In genomic region chr10:78920011-78920410, GRCh38 we compare ENCODE assay signal across 24 cellular contexts.
DNase-seq lines count a peak whose midpoint lies in the region; ATAC-seq and TF ChIP-seq lines count a peak whose summit lies in the region.
"Had no signal": no experiment of that assay in that cellular context is flagged by ENCODE, and none has a peak within 500 bp of the region (broad histone marks: within the 10 kb centered on the region; RNA-seq: fewer than 3 reads in every experiment).

No MANE protein-coding gene starts in this region.

- no peak overlapping the region for H3K27ac ChIP-seq in HEK293 (ENCODE audit: extremely low read depth, low read depth, low read length)
- H3K27ac ChIP-seq in mammary epithelial cell (ENCODE audit: insufficient read depth, low read depth, low read length) = no peak overlapping the region
- no peak overlapping the region for H3K27ac ChIP-seq in upper lobe of right lung
- H3K27ac ChIP-seq: heart left ventricle, right atrium auricular region, tibial artery had no signal

- POLR2A ChIA-PET in HEK293 (lab: Yijun Ruan, JAX) = no interaction called here

- peak; percentile 29 for ATAC-seq in upper lobe of right lung
- ATAC-seq in HG03175 (IDR thresholded peaks at IDR 0.05; ENCODE audit: unreplicated experiment) = no peak
- ATAC-seq: activated CD4-positive, CD25-positive, alpha-beta regulatory T cell treated with anti-CD3 and anti-CD28 coated beads, Interleukin-2, amount 50 U/mL, for 24 hours; activated naive CD4-positive, alpha-beta T cell treated with anti-CD3 and anti-CD28 coated beads, Interleukin-2, amount 50 U/mL, for 72 hours; heart left ventricle; HepG2 had no signal

- H3K9me3 ChIP-seq in HEK293 (ENCODE audit: control insufficient read depth, insufficient read depth, low read depth, low read length) = no peaks in the 10 kb centered on the region
- peaks cover 6% of the 10 kb centered on the region for H3K9me3 ChIP-seq in mammary epithelial cell (replicated peaks; ENCODE audit: insufficient read depth, low read length)
- H3K9me3 ChIP-seq in upper lobe of right lung = no peaks in the 10 kb centered on the region
- H3K9me3 ChIP-seq: Caco-2, heart left ventricle, right atrium auricular region, tibial artery had no signal

- no peak overlapping the region for H3K4me2 ChIP-seq in mammary epithelial cell (ENCODE audit: insufficient read depth, low read depth, low read length)
- H3K4me2 ChIP-seq: smooth muscle cell had no signal

- BruUV-seq in mammary epithelial cell (replicated peaks; lab: Mats Ljungman, UMichigan) = no TSS peak

- intact Hi-C loops in mammary epithelial cell (cut with micrococcal nuclease) = no loop called here
- intact Hi-C loops in upper lobe of right lung (cut with DNase I) = no loop called here

- H3K9ac ChIP-seq in mammary epithelial cell (ENCODE audit: insufficient read depth, low read length) = no peak overlapping the region

- no peak for TF ChIP-seq CTCF in HEK293 (tag by site-specific recombination; IDR thresholded peaks at IDR 0.05)
- TF ChIP-seq CTCF in mammary epithelial cell (conservative IDR thresholded peaks at IDR 0.05 in 1 of 2, IDR thresholded peaks at IDR 0.05 in 1 of 2; ENCODE audit: extremely low read depth in 1 of 2, insufficient read depth in 1 of 2, low read depth in 1 of 2, low read length in 2 of 2) = no peak
- TF ChIP-seq CTCF in upper lobe of right lung (IDR thresholded peaks at IDR 0.05) = no peak

- CTCF ChIA-PET in HEK293 (lab: Yijun Ruan, JAX) (no interaction called here), mammary epithelial cell (lab: Charles Lee; ENCODE audit: low non-redundant PET) (no interaction called here)

- H2AFZ ChIP-seq in mammary epithelial cell (ENCODE audit: low read depth, low read length) = no peak overlapping the region

- DNase-seq in NCI-H748 (lab: John Stamatoyannopoulos, UW; ENCODE audit: unreplicated experiment) (peak; percentile 55), NCI-H748 treated with DMSO at 0.1 percent for 48 hours (lab: John Stamatoyannopoulos, UW) (no peak), mammary epithelial cell (peak; percentile 65), upper lobe of right lung (peak; percentile 51)
- no peak for DNase-seq in activated effector memory CD4-positive, alpha-beta T cell treated with anti-CD3 and anti-CD28 coated beads, Interleukin-2, amount 50 U/mL, for 16 hours
- DNase-seq: ACHN; activated CD4-positive, alpha-beta T cell treated with anti-CD3 and anti-CD28 coated beads, Interleukin-2, amount 50 U/mL, for 48 hours; Caco-2; effector CD4-positive, alpha-beta T cell; heart left ventricle; Kasumi-1; MV-4-11; NCI-H2081; NCI-H524; stimulated activated CD4-positive, alpha-beta T cell treated with anti-CD3 and anti-CD28 coated beads, Interleukin-2, amount 100 ng/mL, for 24 hours; tibial artery had no signal

- H3K4me3 ChIP-seq in HEK293 (ENCODE audit: low read depth, low read length) = no peak overlapping the region
- H3K4me3 ChIP-seq in mammary epithelial cell (replicated peaks in 1 of 3; ENCODE audit: insufficient read depth in 1 of 3, low read depth in 2 of 3, low read length in 3 of 3) = no peak overlapping the region
- no peak overlapping the region for H3K4me3 ChIP-seq in upper lobe of right lung
- H3K4me3 ChIP-seq: heart left ventricle, lung, right atrium auricular region, smooth muscle cell, tibial artery had no signal

- H3K27me3 ChIP-seq in mammary epithelial cell (ENCODE audit: insufficient read depth, low read length) (no peaks in the 10 kb centered on the region), upper lobe of right lung (no peaks in the 10 kb centered on the region)
- H3K27me3 ChIP-seq: heart left ventricle, right atrium auricular region had no signal

- H3K4me1 ChIP-seq in HEK293 (ENCODE audit: control insufficient read depth, insufficient read depth, low read length) (no peaks in the 10 kb centered on the region), mammary epithelial cell (ENCODE audit: insufficient read depth, low read length) (peaks cover 5% of the 10 kb centered on the region), upper lobe of right lung (no peaks in the 10 kb centered on the region)
- H3K4me1 ChIP-seq: Caco-2, tibial artery had no signal

- WGBS in mammary epithelial cell (ENCODE audit: low coverage, missing lambda C conversion rate) = 100% methylated on average over 1 of the region's 2 CpGs

- dilution Hi-C loops in mammary epithelial cell (cut with HindIII; ENCODE audit: low sequenced_read_pairs) = no loop called here

- H3K79me2 ChIP-seq in mammary epithelial cell (ENCODE audit: insufficient read depth, low read length) = no peaks in the 10 kb centered on the region

- H4K20me1 ChIP-seq in mammary epithelial cell (ENCODE audit: insufficient read depth, low read length) = no peaks in the 10 kb centered on the region

- in situ Hi-C loops in mammary epithelial cell (cut with MboI; ENCODE audit: low sequenced_read_pairs in 2 of 2) = no loop called here

- H3K36me3 ChIP-seq in HEK293 (ENCODE audit: control insufficient read depth in 2 of 2, insufficient read depth in 1 of 2, low read length in 2 of 2) (no peaks in the 10 kb centered on the region), mammary epithelial cell (ENCODE audit: insufficient read depth, low read length) (no peaks in the 10 kb centered on the region), upper lobe of right lung (no peaks in the 10 kb centered on the region)
- H3K36me3 ChIP-seq: heart left ventricle, right atrium auricular region, tibial artery had no signal

TF ChIP-seq in HEK293, 187 proteins besides CTCF, POLR2A, EP300 and RAD21 (continues in another document):
- TF ChIP-seq PRDM4 (tag by site-specific recombination; IDR thresholded peaks at IDR 0.05) (no peak), ZNF830 (tag by site-specific recombination; IDR thresholded peaks at IDR 0.05; ENCODE audit: low read depth) (no peak), ZFHX2 (tag by site-specific recombination; conservative IDR thresholded peaks at IDR 0.05) (peak; percentile 95), ZNF18 (tag by site-specific recombination; IDR thresholded peaks at IDR 0.05) (peak; percentile 92), ZEB2 (tag by site-specific recombination; IDR thresholded peaks at IDR 0.05) (peak; percentile 78), ZBTB7A (tag by site-specific recombination; IDR thresholded peaks at IDR 0.05; ENCODE audit: low read depth) (no peak), HIC1 (tag by site-specific recombination; IDR thresholded peaks at IDR 0.05) (no peak; the same call in 1 of the 2 replicates), EGR2 (tag by site-specific recombination; IDR thresholded peaks at IDR 0.05; ENCODE audit: low read depth) (peak; percentile 98)

Comparison
In these comparisons a context has a peak if more than half of its experiments do, and no peak if none do; other contexts are left out.
1. DNase-seq: peak in NCI-H748 (single experiment), mammary epithelial cell (single experiment) and upper lobe of right lung (single experiment); none in NCI-H748 treated with DMSO at 0.1 percent for 48 hours (single experiment) and activated effector memory CD4-positive, alpha-beta T cell treated with anti-CD3 and anti-CD28 coated beads, Interleukin-2, amount 50 U/mL, for 16 hours (single experiment).